6 cellular contexts compared by ENCODE assay signal in genomic region chr5:723865-724264, GRCh38. TPM values are rescaled to one million over a fixed set of nuclear protein-coding genes. Genes with fewer than 3 reads are reported as not detected.
DNase-seq lines count a peak whose midpoint lies in the region; ATAC-seq, FAIRE-seq and TF ChIP-seq lines count a peak whose summit lies in the region.
"Not testable (repeated sequence)": the region's sequence is repeated elsewhere in the genome, so short reads cannot be mapped to it uniquely, and the experiment has no call there.

No MANE protein-coding gene starts in this region.

- WGBS in HepG2 (ENCODE audit: low lambda C conversion rate), result 44% methylated on average over 2 of the region's 6 CpGs
- WGBS in upper lobe of left lung, 2 donors, result 72 to 75% methylated on average over 2 of the region's 6 CpGs

- TF ChIP-seq EP300 in HepG2 (IDR thresholded peaks at IDR 0.05; ENCODE audit: low read depth in 2 of 2, low read length in 2 of 2); HepG2 (CRISPR knock-in tag; IDR thresholded peaks at IDR 0.05; ENCODE audit: borderline replicate concordance); upper lobe of left lung (IDR thresholded peaks at IDR 0.05): not testable (repeated sequence)

- in situ Hi-C loops in HepG2 (cut with HindIII; ENCODE audit: extremely low pct_ligation_motif_present, low pct_unique_long_range_greater_than_20kb), result not testable (repeated sequence)

- H2AFZ ChIP-seq in GM23338; HepG2 (ENCODE audit: low read length): not testable (repeated sequence)

- CTCF ChIA-PET in HepG2 (lab: Yijun Ruan, JAX; ENCODE audit: low intra/inter-chr PET ratio, low total read pairs), result not testable (repeated sequence)

- not testable (repeated sequence) for FAIRE-seq in HepG2 (lab: Jason Lieb, UNC)

- H3K4me3 Mint-ChIP-seq in GM23338, T-helper 17 cell: not testable (repeated sequence)

- not testable (repeated sequence) for H3K27ac ChIP-seq in GM23338 (ENCODE audit: low read depth); HepG2 (ENCODE audit: extremely low read length, insufficient read depth, low read length); upper lobe of left lung

- H3K9me2 ChIP-seq in GM23338 (ENCODE audit: insufficient read depth), result not testable (repeated sequence)

- H3K36me3 ChIP-seq in GM23338 (ENCODE audit: insufficient read depth); HepG2 (replicated peaks in 1 of 2; ENCODE audit: control insufficient read depth in 1 of 2, insufficient read depth in 2 of 2, low read length in 2 of 2); upper lobe of left lung: not testable (repeated sequence)

- not testable (repeated sequence) for H3K36me3 Mint-ChIP-seq in GM23338 (ENCODE audit: low read depth); T-helper 17 cell (ENCODE audit: low read depth)

- TF ChIP-seq RAD21 in HepG2 (CRISPR knock-in tag; IDR thresholded peaks at IDR 0.05), result not testable (repeated sequence)

- H3K27me3 Mint-ChIP-seq in GM23338 (ENCODE audit: insufficient read depth, low read depth, poor library complexity); T-helper 17 cell: not testable (repeated sequence)

- not testable (repeated sequence) for H3K4me1 ChIP-seq in GM23338 (ENCODE audit: insufficient read depth); HepG2 (ENCODE audit: insufficient read depth, low read length); upper lobe of left lung

- H3K9me3 Mint-ChIP-seq in GM23338, result not testable (repeated sequence)

- intact Hi-C loops in Right ventricle myocardium superior (cut with DNase I); HepG2 (cut with micrococcal nuclease; ENCODE audit: unreplicated experiment): not testable (repeated sequence)

- DNase-seq in GM23338 (ENCODE audit: low spot score); T-helper 17 cell; Right ventricle myocardium superior; HepG2 (ENCODE audit: low spot score); upper lobe of left lung: not testable (repeated sequence)

- not testable (repeated sequence) for H4K20me1 ChIP-seq in GM23338 (replicated peaks; ENCODE audit: insufficient read depth); HepG2 (ENCODE audit: insufficient read depth, low read length)

- not testable (repeated sequence) for TF ChIP-seq CTCF in GM23338 (conservative IDR thresholded peaks at IDR 0.05; ENCODE audit: low read depth in 2 of 2); HepG2 (CRISPR knock-in tag; IDR thresholded peaks at IDR 0.05); upper lobe of left lung (IDR thresholded peaks at IDR 0.05)

- not testable (repeated sequence) for H3K4me2 ChIP-seq in GM23338; HepG2 (ENCODE audit: low read depth, low read length)

- H3K79me2 ChIP-seq in GM23338 (replicated peaks; ENCODE audit: insufficient read depth); HepG2 (ENCODE audit: insufficient read depth, low read length): not testable (repeated sequence)

- ATAC-seq in GM23338 (peak; percentile 21; the same call in 2 of the 3 replicates), T-helper 17 cell (peak; percentile 6), esophagus mucosa (peak; percentile 16), Right ventricle myocardium superior (ENCODE audit: poor library complexity) (peak; percentile 18), HepG2 (peak; percentile 45; the same call in 2 of the 3 replicates), upper lobe of left lung (ENCODE audit: low FRiP score in 2 of 2) (peak; percentile 17 to 62)

- not testable (repeated sequence) for H3K4me3 ChIP-seq in GM23338; HepG2 (replicated peaks in 1 of 3; ENCODE audit: insufficient read depth in 1 of 3, low read depth in 2 of 3, low read length in 3 of 3); upper lobe of left lung

- POLR2A ChIA-PET in HepG2 (lab: Yijun Ruan, JAX), result not testable (repeated sequence)

- H3K4me1 Mint-ChIP-seq in GM23338, T-helper 17 cell: not testable (repeated sequence)

- not testable (repeated sequence) for H3F3A ChIP-seq in GM23338 (replicated peaks; ENCODE audit: low read depth)

- not testable (repeated sequence) for TF ChIP-seq POLR2A in HepG2 (IDR thresholded peaks at IDR 0.05; ENCODE audit: insufficient read depth in 1 of 2, low read depth in 2 of 2, low read length in 2 of 2); upper lobe of left lung (IDR thresholded peaks at IDR 0.05)

- H3K9ac ChIP-seq in HepG2 (ENCODE audit: insufficient read depth, low read depth, low read length), result not testable (repeated sequence)

- H3K27me3 ChIP-seq in GM23338 (ENCODE audit: insufficient read depth); HepG2 (ENCODE audit: control insufficient read depth in 1 of 2, insufficient read depth in 2 of 2, low read length in 2 of 2); upper lobe of left lung: not testable (repeated sequence)

- not testable (repeated sequence) for H3K27ac Mint-ChIP-seq in GM23338, T-helper 17 cell

- BruUV-seq in HepG2 (replicated peaks; lab: Mats Ljungman, UMichigan), result not testable (repeated sequence)

- not testable (repeated sequence) for H3K9me3 ChIP-seq in T-helper 17 cell (ENCODE audit: control insufficient read depth, low read length, poor library complexity, severe bottlenecking); HepG2 (ENCODE audit: low read length); upper lobe of left lung

RNA-seq across cellular contexts. Expression of gene TPPP, which starts 30.7 kb away (rescaled TPM):
- 1.4 and 1.8 TPM in 2 replicates for total RNA-seq in GM23338 (2014; rRNA removed; shearing (Covaris generic))
- polyA plus RNA-seq in GM23338 (2016; fragmentation: Nextera tagmentation; extraction: Ambion mirVana), result 0.38 and 0.48 TPM in 2 replicates
- 10 to 100 TPM; 17.3 to 35.4 TPM for total RNA-seq in T-helper 17 cell
- 3.3 TPM for total RNA-seq in esophagus mucosa
- 39.7 TPM for total RNA-seq in Right ventricle myocardium superior
- 0.04 TPM in 1 of 2 replicates, not detected in the other for total RNA-seq in HepG2 (2016; rRNA removed; fragmentation: Illumina TruSeq; extraction: Trizol)
- total RNA-seq in HepG2 (2016; cell fraction: cytosol; rRNA removed; fragmentation: Illumina TruSeq; extraction: Trizol; ENCODE audit: low read depth), result not detected in 2 replicates
- total RNA-seq in HepG2 (2016; cell fraction: insoluble cytoplasmic fraction; rRNA removed; fragmentation: Illumina TruSeq; extraction: Trizol), result 0.04 TPM in 1 of 2 replicates, not detected in the other
- total RNA-seq in HepG2 (2016; cell fraction: membrane; rRNA removed; fragmentation: Illumina TruSeq; extraction: Trizol), result 0.03 TPM in 1 of 2 replicates, not detected in the other
- total RNA-seq in HepG2 (2016; cell fraction: nucleus; rRNA removed; fragmentation: Illumina TruSeq; extraction: Trizol), result not detected in 2 replicates
- polyA plus RNA-seq in HepG2 (2011; rRNA removed), result 0.05 and 0.07 TPM in 2 replicates
- polyA plus RNA-seq in HepG2 (2011; cell fraction: cytosol; rRNA removed), result 0.04 and 0.07 TPM in 2 replicates
- polyA plus RNA-seq in HepG2 (2011; cell fraction: nucleus; rRNA removed), result 0.07 and 0.16 TPM in 2 replicates
- polyA plus RNA-seq in HepG2 (2012), result 0.17 and 0.20 TPM in 2 replicates
- not detected in 2 replicates for polyA plus RNA-seq in HepG2 (2016; cell fraction: cytosol; fragmentation: Illumina TruSeq; extraction: Trizol; ENCODE audit: low read depth)
- polyA plus RNA-seq in HepG2 (2016; cell fraction: insoluble cytoplasmic fraction; fragmentation: Illumina TruSeq; extraction: Trizol; ENCODE audit: low read depth), result 0.05 TPM in 1 of 2 replicates, not detected in the other
- not detected in 2 replicates for polyA plus RNA-seq in HepG2 (2016; cell fraction: membrane; fragmentation: Illumina TruSeq; extraction: Trizol; ENCODE audit: low read depth)
- not detected in 2 replicates for polyA plus RNA-seq in HepG2 (2016; cell fraction: nucleus; fragmentation: Illumina TruSeq; extraction: Trizol; ENCODE audit: insufficient read depth, low read depth)
- 0.24 and 0.28 TPM in 2 replicates for polyA minus RNA-seq in HepG2 (2011; rRNA and poly(A)+ RNA removed; ENCODE audit: low replicate concordance)
- polyA minus RNA-seq in HepG2 (2011; cell fraction: cytosol; rRNA and poly(A)+ RNA removed), result 0.10 and 0.18 TPM in 2 replicates
- 0.12 TPM in 1 of 2 replicates, not detected in the other for polyA minus RNA-seq in HepG2 (2011; cell fraction: nucleus; rRNA and poly(A)+ RNA removed)
- 10 to 100 TPM; 14.3 to 42.7 (median 19.1) TPM for total RNA-seq in upper lobe of left lung
